In genomic region chr1:222596696-222597095, GRCh38 we compare ENCODE assay signal across 10 cellular contexts.
"Had no signal": no experiment of that assay in that cellular context is flagged by ENCODE, and none has a peak within 500 bp of the region (broad histone marks: within the 10 kb centered on the region; RNA-seq: fewer than 3 reads in every experiment).

No MANE protein-coding gene starts in this region.

- H3K4me3 Mint-ChIP-seq: HFFc6 had no signal

- FAIRE-seq: HTR-8/SVneo had no signal

- H3K4me1 ChIP-seq: HAP-1 had no signal

- H3K9ac ChIP-seq: GM23248, KMS-11 had no signal

- H3K9me3 ChIP-seq: HAP-1 had no signal

- H3K4me3 ChIP-seq: GM23248, HAP-1 had no signal

- H3K27ac Mint-ChIP-seq: HFFc6 had no signal

- H3K27ac ChIP-seq: GM23248, KMS-11 had no signal

- H3K4me2 ChIP-seq: KMS-11 had no signal

- H2AFZ ChIP-seq: GM23248 had no signal

- DNase-seq: GM23248, GOT3, H7, HFFc6, Karpas-422, KBM-7 had no signal

- ATAC-seq: HCT116 had no signal

- H3K36me3 ChIP-seq: HAP-1 had no signal
